ENCODE assay signal across 16 cellular contexts in the genomic region with DNA sequence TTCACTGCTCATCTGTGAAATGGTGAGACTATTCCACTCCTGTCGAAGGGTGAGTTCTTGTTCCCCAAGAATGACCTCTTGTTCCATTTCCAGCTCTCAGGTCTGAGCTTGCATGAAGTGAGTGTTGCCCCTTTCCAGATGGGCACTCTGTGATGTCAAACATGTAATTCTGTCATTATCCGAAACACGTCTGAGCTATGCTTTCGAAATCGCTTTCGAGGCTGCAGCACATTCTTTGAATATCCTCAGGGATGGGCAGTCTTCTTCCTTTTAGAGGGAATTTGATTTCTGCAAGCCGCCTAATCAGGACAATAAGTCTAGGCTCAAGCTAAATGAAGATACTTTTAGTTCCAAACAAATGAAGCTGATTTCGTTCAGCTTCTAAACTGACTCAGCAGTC. TPM values are rescaled to one million over a fixed set of nuclear protein-coding genes. Genes with fewer than 3 reads are reported as not detected.
A peak's percentile ranks its signal among the peaks of the same experiment; 100 is the strongest.
DNase-seq lines count a peak whose midpoint lies in the region; ATAC-seq, FAIRE-seq and TF ChIP-seq lines count a peak whose summit lies in the region.
"Had no signal": no experiment of that assay in that cellular context is flagged by ENCODE, and none has a peak within 500 bp of the region (broad histone marks: within the 10 kb centered on the region; RNA-seq: fewer than 3 reads in every experiment).

No MANE protein-coding gene starts in this region.

- H3K9me3 ChIP-seq in BLaER1 (no peaks in the 10 kb centered on the region), K562 (replicated peaks; ENCODE audit: control insufficient read depth, insufficient read depth, low read depth, low read length) (no peaks in the 10 kb centered on the region), right cardiac atrium (ENCODE audit: control insufficient read depth, low read length) (no peaks in the 10 kb centered on the region), skeletal muscle tissue (ENCODE audit: control insufficient read depth in 3 of 3, low read length in 3 of 3) (no peaks in the 10 kb centered on the region), testis (no peaks in the 10 kb centered on the region), PC-3 (ENCODE audit: low read length) (no peaks in the 10 kb centered on the region)
- H3K9me3 ChIP-seq: upper lobe of left lung had no signal

- ATAC-seq in K562 (no peak), right cardiac atrium (no peak), PC-3 (no peak), GM19463 (IDR thresholded peaks at IDR 0.05; ENCODE audit: unreplicated experiment) (no peak)

- H3K27me3 Mint-ChIP-seq in immature natural killer cell (ENCODE audit: low read depth in 3 of 3) = peaks cover 3 to 5% (median 5%) of the 10 kb centered on the region in 3 donors

- peaks cover 0 to 2% (median 0%) of the 10 kb centered on the region in 6 donors for H3K9me3 Mint-ChIP-seq in immature natural killer cell
- H3K9me3 Mint-ChIP-seq: CD4-positive, alpha-beta memory T cell had no signal

- in situ Hi-C loops in K562 (cut with MboI) = no loop called here

- TF ChIP-seq POLR2A in K562 (conservative IDR thresholded peaks at IDR 0.05) = no peak
- no peak for TF ChIP-seq POLR2A in testis (IDR thresholded peaks at IDR 0.05)

- no peak for FAIRE-seq in K562 (lab: Jason Lieb, UNC)
- FAIRE-seq: bronchial epithelial cell, G401.6 had no signal

- H2AFZ ChIP-seq in K562 (ENCODE audit: low read depth, low read length) = no peak overlapping the region
- H2AFZ ChIP-seq in PC-3 (ENCODE audit: low read length) = no peak overlapping the region

- no peak overlapping the region for H3K4me3 Mint-ChIP-seq in immature natural killer cell
- H3K4me3 Mint-ChIP-seq: CD4-positive, alpha-beta memory T cell had no signal

- H4K20me1 ChIP-seq in BLaER1 = no peaks in the 10 kb centered on the region
- H4K20me1 ChIP-seq in K562 (replicated peaks; ENCODE audit: control insufficient read depth, insufficient read depth, low read length) = no peaks in the 10 kb centered on the region
- H4K20me1 ChIP-seq in PC-3 (ENCODE audit: low read length) = no peaks in the 10 kb centered on the region; the same call in 1 of the 2 replicates

- no peak overlapping the region for H3K27ac Mint-ChIP-seq in immature natural killer cell
- H3K27ac Mint-ChIP-seq: CD4-positive, alpha-beta memory T cell had no signal

- no peak for TF ChIP-seq RAD21 in K562 (CRISPR knock-in tag; conservative IDR thresholded peaks at IDR 0.05 in 1 of 2, IDR thresholded peaks at IDR 0.05 in 1 of 2)

- no peaks in the 10 kb centered on the region for H3K4me1 Mint-ChIP-seq in immature natural killer cell
- H3K4me1 Mint-ChIP-seq: CD4-positive, alpha-beta memory T cell had no signal

- H3K4me1 ChIP-seq in BLaER1 (peaks cover 96% of the 10 kb centered on the region), K562 (replicated peaks in 1 of 2; ENCODE audit: control insufficient read depth in 2 of 2, insufficient read depth in 2 of 2, low read length in 2 of 2) (no peaks in the 10 kb centered on the region), right cardiac atrium (ENCODE audit: control insufficient read depth, insufficient read depth, low read length) (peaks cover 18% of the 10 kb centered on the region), skeletal muscle tissue (ENCODE audit: control insufficient read depth in 3 of 3, insufficient read depth in 3 of 3, low read length in 3 of 3) (peaks cover 8 to 13% (median 12%) of the 10 kb centered on the region in 3 donors), testis (peaks cover 5% of the 10 kb centered on the region), PC-3 (ENCODE audit: insufficient read depth, low read length) (no peaks in the 10 kb centered on the region)
- H3K4me1 ChIP-seq: upper lobe of left lung had no signal

- no peaks in the 10 kb centered on the region for H3K36me3 Mint-ChIP-seq in immature natural killer cell
- H3K36me3 Mint-ChIP-seq: CD4-positive, alpha-beta memory T cell had no signal

- CTCF ChIA-PET in K562 (lab: Yijun Ruan, JAX; ENCODE audit: low intra/inter-chr PET ratio) (no interaction called here), PC-3 (lab: Charles Lee) (interaction anchor here (1.3 kb wide), 1 partner anchor 176 kb away, joined by 3 read pairs; no protein-coding TSS in a partner anchor)

- BruUV-seq in K562 (replicated peaks; lab: Mats Ljungman, UMichigan) = no TSS peak
- no TSS peak for BruUV-seq in PC-3 (replicated peaks; lab: Mats Ljungman, UMichigan)

- H3K36me3 ChIP-seq in BLaER1 (no peaks in the 10 kb centered on the region), K562 (ENCODE audit: control insufficient read depth, insufficient read depth, low read length) (no peaks in the 10 kb centered on the region), skeletal muscle tissue (ENCODE audit: control insufficient read depth in 3 of 3, insufficient read depth in 3 of 3, low read length in 3 of 3) (no peaks in the 10 kb centered on the region), testis (ENCODE audit: low read depth, missing control alignments) (no peaks in the 10 kb centered on the region), PC-3 (ENCODE audit: low read depth, low read length) (no peaks in the 10 kb centered on the region)
- H3K36me3 ChIP-seq: upper lobe of left lung had no signal

- H3K79me2 ChIP-seq in K562 (ENCODE audit: control insufficient read depth, insufficient read depth, low read length) = no peaks in the 10 kb centered on the region
- no peaks in the 10 kb centered on the region for H3K79me2 ChIP-seq in PC-3 (ENCODE audit: low read length)

- H3K27ac ChIP-seq in BLaER1 (no peak overlapping the region), K562 (ENCODE audit: extremely low read depth, low read depth, low read length) (no peak overlapping the region), right cardiac atrium (ENCODE audit: low read length) (peak overlapping the region; percentile 72), skeletal muscle tissue (ENCODE audit: low read depth, low read length) (peak overlapping the region; percentile 54), testis (peak overlapping the region in 1 of 2 donors; percentile 72), PC-3 (ENCODE audit: low read length) (no peak overlapping the region)

- H3K4me2 ChIP-seq in BLaER1 = peak overlapping the region; percentile 15; the same call in 1 of the 2 replicates
- H3K4me2 ChIP-seq in K562 (ENCODE audit: insufficient read depth, low read length) = no peak overlapping the region
- no peak overlapping the region for H3K4me2 ChIP-seq in PC-3 (ENCODE audit: low read length)

- H3K4me3 ChIP-seq in BLaER1 = no peak overlapping the region
- H3K4me3 ChIP-seq in K562 = no peak overlapping the region
- no peak overlapping the region for H3K4me3 ChIP-seq in right cardiac atrium (ENCODE audit: low read length)
- no peak overlapping the region for H3K4me3 ChIP-seq in skeletal muscle tissue (ENCODE audit: low read length in 3 of 3)
- no peak overlapping the region for H3K4me3 ChIP-seq in testis
- H3K4me3 ChIP-seq in PC-3 (ENCODE audit: low read length) = no peak overlapping the region
- H3K4me3 ChIP-seq: upper lobe of left lung had no signal

- no peaks in the 10 kb centered on the region for H3K9me2 ChIP-seq in PC-3 (replicated peaks; ENCODE audit: low read length)

- 2% methylated on average over 8 of the region's 8 CpGs for WGBS in K562 (ENCODE audit: insufficient coverage, low coverage, missing lambda C conversion rate)
- 51% methylated on average over 8 of the region's 8 CpGs for WGBS in right cardiac atrium
- WGBS in testis, 2 donors = 48 to 58% methylated on average over 8 of the region's 8 CpGs

- H3F3A ChIP-seq in PC-3 (ENCODE audit: low read length, unreplicated experiment) = no peaks in the 10 kb centered on the region

- H3K9me1 ChIP-seq in K562 (ENCODE audit: control insufficient read depth, insufficient read depth, low read length) = no peaks in the 10 kb centered on the region

- no peak for DNase-seq in K562 (ENCODE audit: extremely low read depth in 1 of 4, low spot score in 3 of 4)
- no peak for DNase-seq in right cardiac atrium
- no peak for DNase-seq in testis
- DNase-seq in PC-3 = no peak
- DNase-seq in immature natural killer cell = no peak
- DNase-seq: CD4-positive, alpha-beta memory T cell; IMR-90; NCI-H1092 treated with DMSO at 0.1 percent for 48 hours; stimulated activated CD4-positive, alpha-beta T cell treated with anti-CD3 and anti-CD28 coated beads, Interleukin-15, amount 100 ng/mL, for 24 hours; upper lobe of left lung had no signal

- no peak for TF ChIP-seq CTCF in K562 (IDR thresholded peaks at IDR 0.05 in 2 of 3, conservative IDR thresholded peaks at IDR 0.05 in 1 of 3; ENCODE audit: insufficient read depth in 2 of 3, low read depth in 1 of 3, low read length in 3 of 3)
- no peak for TF ChIP-seq CTCF in testis (IDR thresholded peaks at IDR 0.05)
- TF ChIP-seq CTCF in PC-3 (conservative IDR thresholded peaks at IDR 0.05; ENCODE audit: low read depth, low read length) = no peak

- POLR2A ChIA-PET in K562 (lab: Yijun Ruan, JAX) = interaction anchor here (0.6 to 1.2 kb wide), 2 partner anchors 15 to 36 kb away, joined by 3 read pairs; no protein-coding TSS in a partner anchor
- POLR2A ChIA-PET in PC-3 (lab: Charles Lee; ENCODE audit: unreplicated experiment) = no interaction called here

- intact Hi-C loops in K562 (cut with micrococcal nuclease) (no loop called here), right cardiac atrium (cut with DNase I) (loop anchor here in 1 of 4 donors (10.0 kb wide), 1 partner anchor 49 kb away; no protein-coding TSS in a partner anchor), testis (cut with DNase I; ENCODE audit: low total_unique reads) (no loop called here), PC-3 (cut with micrococcal nuclease) (no loop called here)

- no peaks in the 10 kb centered on the region for H3K27me3 ChIP-seq in BLaER1
- H3K27me3 ChIP-seq in K562 (ENCODE audit: control insufficient read depth in 2 of 2, insufficient read depth in 2 of 2, low read length in 2 of 2) = peaks cover 6 to 53% of the 10 kb centered on the region in 2 experiments; a peak in 4 of 5 replicates
- H3K27me3 ChIP-seq in right cardiac atrium (ENCODE audit: control insufficient read depth, insufficient read depth) = no peaks in the 10 kb centered on the region
- peaks cover 0 to 2% (median 0%) of the 10 kb centered on the region in 3 donors for H3K27me3 ChIP-seq in skeletal muscle tissue (ENCODE audit: control insufficient read depth in 3 of 3, insufficient read depth in 3 of 3, low read length in 3 of 3)
- H3K27me3 ChIP-seq in testis = no peaks in the 10 kb centered on the region
- H3K27me3 ChIP-seq in PC-3 (ENCODE audit: low read length) = peaks cover 73% of the 10 kb centered on the region
- H3K27me3 ChIP-seq: upper lobe of left lung had no signal

- H3K9ac ChIP-seq in BLaER1 = no peak overlapping the region
- no peak overlapping the region for H3K9ac ChIP-seq in K562 (ENCODE audit: insufficient read depth in 1 of 2, low read depth in 2 of 2, low read length in 2 of 2)
- no peak overlapping the region for H3K9ac ChIP-seq in skeletal muscle tissue (ENCODE audit: low read depth in 1 of 3, low read length in 3 of 3)
- no peak overlapping the region for H3K9ac ChIP-seq in PC-3 (ENCODE audit: low read length)

- TF ChIP-seq EP300 in K562 (IDR thresholded peaks at IDR 0.05; ENCODE audit: low read length) = no peak

RNA-seq across cellular contexts. Expression of a gene that starts 15.1 kb away (rescaled TPM):
- not detected in 2 replicates for total RNA-seq in K562 (2011; cell fraction: chromatin; rRNA removed; ENCODE audit: low replicate concordance)
- not detected in 2 replicates for total RNA-seq in K562 (2011; cell fraction: nucleolus; rRNA removed)
- 0.92 TPM in 1 of 2 replicates, not detected in the other for total RNA-seq in K562 (2011; cell fraction: nucleoplasm; rRNA removed)
- not detected in 2 replicates for total RNA-seq in K562 (2014; rRNA removed)
- not detected in 2 replicates for total RNA-seq in K562 (2014; rRNA removed; fragmentation: Illumina TruSeq; extraction: Trizol)
- total RNA-seq in K562 (2015; rRNA removed; fragmentation: Illumina TruSeq; extraction: Trizol) = not detected in 2 replicates
- 0.04 and 0.16 TPM in 2 replicates for total RNA-seq in K562 (2021)
- 0.03 TPM in 1 of 2 replicates, not detected in the other for polyA plus RNA-seq in K562 (2011; rRNA removed)
- not detected in 2 replicates for polyA plus RNA-seq in K562 (2011; cell fraction: cytosol; rRNA removed)
- polyA plus RNA-seq in K562 (2011; cell fraction: nucleus; rRNA removed) = 0.14 TPM in 1 of 2 replicates, not detected in the other
- 0.05 and 0.58 TPM in 2 replicates for polyA plus RNA-seq in K562 (2012)
- 0.06 TPM in 1 of 2 replicates, not detected in the other for polyA plus RNA-seq in K562 (2014; fragmentation: Illumina TruSeq; extraction: Trizol)
- not detected for polyA plus RNA-seq in K562 (2014; fragmentation: Nextera tagmentation; extraction: Ambion mirVana)
- polyA plus RNA-seq in K562 (2014; rRNA removed) = not detected in 2 replicates
- polyA minus RNA-seq in K562 (2011; rRNA and poly(A)+ RNA removed) = not detected in 2 replicates
- not detected in 2 replicates for polyA minus RNA-seq in K562 (2011; cell fraction: cytosol; rRNA and poly(A)+ RNA removed)
- polyA minus RNA-seq in K562 (2011; cell fraction: nucleus; rRNA and poly(A)+ RNA removed) = not detected in 2 replicates
- 10 to 100 TPM; 59.5 to 94.2 (median 67.1) TPM for total RNA-seq in right cardiac atrium
- 44.2 TPM for polyA plus RNA-seq in right cardiac atrium
- 1.6 TPM for total RNA-seq in skeletal muscle tissue
- 10 to 100 TPM in 1 of 2 donors, 1 to 10 TPM in 1; 9.9 to 13.9 TPM for total RNA-seq in testis
- 10.2 TPM for polyA plus RNA-seq in testis (ENCODE audit: insufficient read depth, low read depth, low replicate concordance)
- total RNA-seq in PC-3 (2014; rRNA removed) = 1.6 and 4.6 TPM in 2 replicates
- polyA plus RNA-seq in immature natural killer cell = not detected
- total RNA-seq: CD4-positive, alpha-beta memory T cell; OCI-LY7 had no signal
- polyA plus RNA-seq: CD4-positive, alpha-beta memory T cell had no signal

Comparison
In these comparisons a context has a peak if more than half of its experiments do, and no peak if none do; other contexts are left out.
1. H3K27ac ChIP-seq: peak in right cardiac atrium (single experiment) and skeletal muscle tissue (single experiment); none in BLaER1 (single experiment), K562 (single experiment) and PC-3 (single experiment).
2. RNA of a gene that starts 15.1 kb away (total RNA-seq): 59.5 to 94.2 TPM in right cardiac atrium; 9.9 to 13.9 TPM in testis, 1.6 to 4.6 TPM in PC-3, 1.6 TPM in skeletal muscle tissue (single experiment) and 0.04 to 0.92 TPM in K562; every median in the first group is over 4 times any median in the second.